In genomic region chr5:1551426-1551825, GRCh38 we compare ENCODE assay signal across 22 cellular contexts. TPM values are rescaled to one million over a fixed set of nuclear protein-coding genes. Genes with fewer than 3 reads are reported as not detected.
A peak's percentile ranks its signal among the peaks of the same experiment; 100 is the strongest.
DNase-seq lines count a peak whose midpoint lies in the region; ATAC-seq and TF ChIP-seq lines count a peak whose summit lies in the region.
"Had no signal": no experiment of that assay in that cellular context is flagged by ENCODE, and none has a peak within 500 bp of the region (broad histone marks: within the 10 kb centered on the region; RNA-seq: fewer than 3 reads in every experiment).

No MANE protein-coding gene starts in this region.

- in situ Hi-C loops in G401 (cut with HindIII; ENCODE audit: low sequenced_read_pairs), result no loop called here

- H3K27me3 Mint-ChIP-seq in chondrocyte (ENCODE audit: low read depth), result peaks cover 49% of the 10 kb centered on the region
- peaks cover 73% of the 10 kb centered on the region for H3K27me3 Mint-ChIP-seq in osteocyte (ENCODE audit: unreplicated experiment)
- no peaks in the 10 kb centered on the region for H3K27me3 Mint-ChIP-seq in activated T-helper 2 cell treated with anti-CD3 and anti-CD28 coated beads, Interferon-gamma antibody, Interleukin-2, Interleukin-4, amounts not matched to agents 10 μg/mL and 5 μg/mL and 100 μg/mL, durations not matched to agents 14 hours and 24 hours and 36 hours (ENCODE audit: low read depth)
- H3K27me3 Mint-ChIP-seq: stimulated activated naive CD8-positive, alpha-beta T cell treated with anti-CD3 and anti-CD28 coated beads, Interleukin-15, amount 100 ng/mL, for 72 hours had no signal

- H3K36me3 Mint-ChIP-seq in chondrocyte (ENCODE audit: low read depth) (no peaks in the 10 kb centered on the region), osteocyte (ENCODE audit: unreplicated experiment) (no peaks in the 10 kb centered on the region)
- no peaks in the 10 kb centered on the region for H3K36me3 Mint-ChIP-seq in activated T-helper 2 cell treated with anti-CD3 and anti-CD28 coated beads, Interferon-gamma antibody, Interleukin-2, Interleukin-4, amounts not matched to agents 10 μg/mL and 5 μg/mL and 100 μg/mL, durations not matched to agents 14 hours and 24 hours and 36 hours (ENCODE audit: low read depth)
- H3K36me3 Mint-ChIP-seq: activated naive CD4-positive, alpha-beta T cell treated with anti-CD3 and anti-CD28 coated beads, Interleukin-2, amount 50 U/mL, for 24 hours had no signal

- intact Hi-C loops in activated T-helper 2 cell treated with anti-CD3 and anti-CD28 coated beads, Interferon-gamma antibody, Interleukin-2, Interleukin-4, amounts not matched to agents 10 μg/mL and 5 μg/mL and 100 μg/mL, durations not matched to agents 14 hours and 24 hours and 36 hours (cut with micrococcal nuclease), result no loop called here

- TF ChIP-seq CTCF in chondrocyte (IDR thresholded peaks at IDR 0.05) (no peak), osteocyte (IDR thresholded peaks at IDR 0.05) (no peak)

- no peaks in the 10 kb centered on the region for H3K9me3 Mint-ChIP-seq in chondrocyte (ENCODE audit: low read depth)
- H3K9me3 Mint-ChIP-seq in osteocyte (ENCODE audit: unreplicated experiment), result no peaks in the 10 kb centered on the region
- no peaks in the 10 kb centered on the region for H3K9me3 Mint-ChIP-seq in activated T-helper 2 cell treated with anti-CD3 and anti-CD28 coated beads, Interferon-gamma antibody, Interleukin-2, Interleukin-4, amounts not matched to agents 10 μg/mL and 5 μg/mL and 100 μg/mL, durations not matched to agents 14 hours and 24 hours and 36 hours
- H3K9me3 Mint-ChIP-seq: activated naive CD4-positive, alpha-beta T cell treated with anti-CD3 and anti-CD28 coated beads, Interleukin-2, amount 50 U/mL, for 24 hours; activated T-helper 1 cell treated with anti-CD3 and anti-CD28 coated beads, Interleukin-12 subunit alpha, Interleukin-12 subunit beta, Interleukin-2, Interleukin-4 antibody, amounts not matched to agents 30 ng/mL and 10 ng/mL and 1 ng/mL, durations not matched to agents 14 hours and 24 hours and 36 hours; stimulated activated naive CD8-positive, alpha-beta T cell treated with anti-CD3 and anti-CD28 coated beads, Interleukin-15, amount 100 ng/mL, for 72 hours had no signal

- H3K27ac Mint-ChIP-seq in chondrocyte (ENCODE audit: unreplicated experiment) (no peak overlapping the region), osteocyte (ENCODE audit: unreplicated experiment) (no peak overlapping the region)
- no peak overlapping the region for H3K27ac Mint-ChIP-seq in activated T-helper 2 cell treated with anti-CD3 and anti-CD28 coated beads, Interferon-gamma antibody, Interleukin-2, Interleukin-4, amounts not matched to agents 10 μg/mL and 5 μg/mL and 100 μg/mL, durations not matched to agents 14 hours and 24 hours and 36 hours
- H3K27ac Mint-ChIP-seq: activated naive CD4-positive, alpha-beta T cell treated with anti-CD3 and anti-CD28 coated beads, Interleukin-2, amount 50 U/mL, for 24 hours; activated T-helper 1 cell treated with anti-CD3 and anti-CD28 coated beads, Interleukin-12 subunit alpha, Interleukin-12 subunit beta, Interleukin-2, Interleukin-4 antibody, amounts not matched to agents 30 ng/mL and 10 ng/mL and 1 ng/mL, durations not matched to agents 14 hours and 24 hours and 36 hours; stimulated activated naive CD8-positive, alpha-beta T cell treated with anti-CD3 and anti-CD28 coated beads, Interleukin-15, amount 100 ng/mL, for 72 hours had no signal

- no peak for ATAC-seq in GM21381 (IDR thresholded peaks at IDR 0.05; ENCODE audit: unreplicated experiment)
- ATAC-seq: activated CD4-positive, CD25-positive, alpha-beta regulatory T cell treated with anti-CD3 and anti-CD28 coated beads, Interleukin-2, amount 50 U/mL, for 24 hours; heart left ventricle; left lung; stimulated activated naive CD8-positive, alpha-beta T cell treated with anti-CD3 and anti-CD28 coated beads, Interleukin-15, amount 100 ng/mL, for 72 hours had no signal

- H3K4me3 Mint-ChIP-seq in chondrocyte (ENCODE audit: unreplicated experiment), result no peak overlapping the region
- H3K4me3 Mint-ChIP-seq in osteocyte (ENCODE audit: unreplicated experiment), result no peak overlapping the region
- H3K4me3 Mint-ChIP-seq in activated T-helper 2 cell treated with anti-CD3 and anti-CD28 coated beads, Interferon-gamma antibody, Interleukin-2, Interleukin-4, amounts not matched to agents 10 μg/mL and 5 μg/mL and 100 μg/mL, durations not matched to agents 14 hours and 24 hours and 36 hours (ENCODE audit: low read depth), result no peak overlapping the region
- H3K4me3 Mint-ChIP-seq: activated naive CD4-positive, alpha-beta T cell treated with anti-CD3 and anti-CD28 coated beads, Interleukin-2, amount 50 U/mL, for 24 hours; activated T-helper 1 cell treated with anti-CD3 and anti-CD28 coated beads, Interleukin-12 subunit alpha, Interleukin-12 subunit beta, Interleukin-2, Interleukin-4 antibody, amounts not matched to agents 30 ng/mL and 10 ng/mL and 1 ng/mL, durations not matched to agents 14 hours and 24 hours and 36 hours; stimulated activated naive CD8-positive, alpha-beta T cell treated with anti-CD3 and anti-CD28 coated beads, Interleukin-15, amount 100 ng/mL, for 72 hours had no signal

- DNase-seq in AG20443 (ENCODE audit: low spot score) (peak; percentile 5), G401 (ENCODE audit: low spot score) (peak; percentile 39), chondrocyte (ENCODE audit: low spot score) (peak; percentile 77), osteocyte (ENCODE audit: extremely low spot score, unreplicated experiment) (peak; percentile 74), NCI-H748 treated with DMSO at 0.1 percent for 48 hours (lab: John Stamatoyannopoulos, UW) (no peak), HPDE6-E6E7 (ENCODE audit: extremely low spot score) (no peak)
- DNase-seq in activated T-helper 2 cell treated with anti-CD3 and anti-CD28 coated beads, Interferon-gamma antibody, Interleukin-2, Interleukin-4, amounts not matched to agents 10 μg/mL and 5 μg/mL and 100 μg/mL, durations not matched to agents 14 hours and 24 hours and 36 hours (ENCODE audit: low spot score), result no peak
- DNase-seq: anterior cingulate cortex; GDM1; IMR-90; NCI-H2171; NCI-H524 treated with DMSO at 0.1 percent for 48 hours; RPMI8226; spleen; stimulated activated CD4-positive, alpha-beta T cell treated with anti-CD3 and anti-CD28 coated beads, Interleukin-4, amount 100 ng/mL, for 4 hours; stimulated activated naive CD8-positive, alpha-beta T cell treated with anti-CD3 and anti-CD28 coated beads, Interleukin-15, amount 100 ng/mL, for 72 hours had no signal

- peaks cover 38% of the 10 kb centered on the region for H3K4me1 Mint-ChIP-seq in chondrocyte (ENCODE audit: low read depth)
- H3K4me1 Mint-ChIP-seq in osteocyte (ENCODE audit: unreplicated experiment), result peaks cover 34% of the 10 kb centered on the region
- H3K4me1 Mint-ChIP-seq in activated T-helper 2 cell treated with anti-CD3 and anti-CD28 coated beads, Interferon-gamma antibody, Interleukin-2, Interleukin-4, amounts not matched to agents 10 μg/mL and 5 μg/mL and 100 μg/mL, durations not matched to agents 14 hours and 24 hours and 36 hours (ENCODE audit: low read depth), result no peaks in the 10 kb centered on the region
- H3K4me1 Mint-ChIP-seq: activated naive CD4-positive, alpha-beta T cell treated with anti-CD3 and anti-CD28 coated beads, Interleukin-2, amount 50 U/mL, for 24 hours; stimulated activated naive CD8-positive, alpha-beta T cell treated with anti-CD3 and anti-CD28 coated beads, Interleukin-15, amount 100 ng/mL, for 72 hours had no signal

RNA-seq across cellular contexts. Expression of gene LPCAT1, which starts 27.7 kb away (rescaled TPM):
- 71.5 and 143 TPM in 2 replicates for total RNA-seq in G401 (2014; rRNA removed; shearing (Covaris generic))
- total RNA-seq in chondrocyte (39.9 to 49.4 TPM (median 46.4 TPM) in 3 replicates), osteocyte (37.9 and 39.9 TPM in 2 replicates)
- total RNA-seq in activated T-helper 2 cell treated with anti-CD3 and anti-CD28 coated beads, Interferon-gamma antibody, Interleukin-2, Interleukin-4, amounts not matched to agents 10 μg/mL and 5 μg/mL and 100 μg/mL, durations not matched to agents 14 hours and 24 hours and 36 hours, result 78.4 and 79.0 TPM in 2 replicates

Comparison
In these comparisons a context has a peak if more than half of its experiments do, and no peak if none do; other contexts are left out.
1. DNase-seq: peak in AG20443 (single experiment), G401 (single experiment), chondrocyte (single experiment) and osteocyte (single experiment); none in NCI-H748 treated with DMSO at 0.1 percent for 48 hours (single experiment), HPDE6-E6E7 (single experiment) and activated T-helper 2 cell treated with anti-CD3 and anti-CD28 coated beads, Interferon-gamma antibody, Interleukin-2, Interleukin-4, amounts not matched to agents 10 μg/mL and 5 μg/mL and 100 μg/mL, durations not matched to agents 14 hours and 24 hours and 36 hours (single experiment).